8 cellular contexts compared by ENCODE assay signal in genomic region chr16:17365591-17366298, GRCh38.
A peak's percentile ranks its signal among the peaks of the same experiment; 100 is the strongest.
DNase-seq lines count a peak whose midpoint lies in the region; ATAC-seq and TF ChIP-seq lines count a peak whose summit lies in the region.
"Had no signal": no experiment of that assay in that cellular context is flagged by ENCODE, and none has a peak within 500 bp of the region (broad histone marks: within the 10 kb centered on the region; RNA-seq: fewer than 3 reads in every experiment).

No MANE protein-coding gene starts in this region.

- no peaks in the 10 kb centered on the region for H3K27me3 Mint-ChIP-seq in CD4-positive, alpha-beta T cell
- H3K27me3 Mint-ChIP-seq in natural killer cell (ENCODE audit: low read depth in 2 of 2) = no peaks in the 10 kb centered on the region

- peak overlapping the region; percentile 23 for H3K4me3 Mint-ChIP-seq in CD4-positive, alpha-beta T cell
- H3K4me3 Mint-ChIP-seq in natural killer cell = peak overlapping the region; percentile 61

- ATAC-seq in CD4-positive, alpha-beta T cell (ENCODE audit: poor library complexity) = no peak
- no peak for ATAC-seq in body of pancreas
- no peak for ATAC-seq in natural killer cell

- H3K9me3 Mint-ChIP-seq in CD4-positive, alpha-beta T cell = no peaks in the 10 kb centered on the region
- no peaks in the 10 kb centered on the region for H3K9me3 Mint-ChIP-seq in natural killer cell

- H3K27me3 ChIP-seq in CD4-positive, alpha-beta T cell (ENCODE audit: control insufficient read depth, insufficient read depth, low read length) = no peaks in the 10 kb centered on the region
- H3K27me3 ChIP-seq in body of pancreas = no peaks in the 10 kb centered on the region
- H3K27me3 ChIP-seq: brain microvascular endothelial cell had no signal

- peak overlapping the region; percentile 68 for H3K27ac ChIP-seq in CD4-positive, alpha-beta T cell (ENCODE audit: low read depth, low read length)
- H3K27ac ChIP-seq in body of pancreas = peak overlapping the region in 3 of 4 donors; percentile 29 to 67 (median 61)
- H3K27ac ChIP-seq: brain microvascular endothelial cell had no signal

- TF ChIP-seq POLR2A in body of pancreas (IDR thresholded peaks at IDR 0.05) = no peak

- no peaks in the 10 kb centered on the region for H3K36me3 ChIP-seq in body of pancreas (replicated peaks in 1 of 2; ENCODE audit: insufficient read depth in 1 of 2, low read depth in 2 of 2)
- H3K36me3 ChIP-seq: brain microvascular endothelial cell had no signal

- H3K4me1 ChIP-seq in body of pancreas = peaks cover 40% of the 10 kb centered on the region

- peak overlapping the region; percentile 93 for H3K27ac Mint-ChIP-seq in CD4-positive, alpha-beta T cell
- H3K27ac Mint-ChIP-seq in natural killer cell = peak overlapping the region; percentile 96 to 99

- 65% methylated on average over 3 of the region's 3 CpGs for WGBS in body of pancreas, 2 donors

- POLR2A ChIA-PET in CD4-positive, alpha-beta T cell (lab: Charles Lee) = interaction anchor here (1.0 to 1.3 kb wide), 2 partner anchors 15 to 31 kb away, joined by 3 to 4 read pairs; no protein-coding TSS in a partner anchor

- no peaks in the 10 kb centered on the region for H3K9me3 ChIP-seq in CD4-positive, alpha-beta T cell (ENCODE audit: control insufficient read depth, low read length)
- no peaks in the 10 kb centered on the region for H3K9me3 ChIP-seq in body of pancreas

- no peak for TF ChIP-seq CTCF in CD4-positive, alpha-beta T cell (IDR thresholded peaks at IDR 0.05)
- no peak for TF ChIP-seq CTCF in body of pancreas (IDR thresholded peaks at IDR 0.05)
- no peak for TF ChIP-seq CTCF in natural killer cell (IDR thresholded peaks at IDR 0.05)

- H3K36me3 Mint-ChIP-seq in CD4-positive, alpha-beta T cell (ENCODE audit: low read depth) = peaks cover 4% of the 10 kb centered on the region
- no peaks in the 10 kb centered on the region for H3K36me3 Mint-ChIP-seq in natural killer cell

- intact Hi-C loops in CD4-positive, alpha-beta T cell (cut with DNase I, micrococcal nuclease) = no loop called here
- intact Hi-C loops in body of pancreas (cut with DNase I) (no loop called here), natural killer cell (cut with micrococcal nuclease) (loop anchor here (5.0 kb wide), 1 partner anchor 102 kb away; no protein-coding TSS in a partner anchor)

- CTCF ChIA-PET in CD4-positive, alpha-beta T cell (lab: Charles Lee) = interaction anchor here (0.7 kb wide), 1 partner anchor 1436 kb away, joined by 3 read pairs; the partner anchor contains the start of gene ARL6IP1

- H3K4me3 ChIP-seq in body of pancreas = no peak overlapping the region

- H3K4me1 Mint-ChIP-seq in CD4-positive, alpha-beta T cell (ENCODE audit: low read depth) = peaks cover 99% of the 10 kb centered on the region
- H3K4me1 Mint-ChIP-seq in natural killer cell = peaks cover 89% of the 10 kb centered on the region in 2 donors

- no peak for DNase-seq in CD4-positive, alpha-beta T cell
- peak; percentile 36 for DNase-seq in M059J (ENCODE audit: low read depth)
- no peak for DNase-seq in body of pancreas
- DNase-seq in natural killer cell = no peak
- DNase-seq in dedifferentiated amniotic fluid mesenchymal stem cell (ENCODE audit: extremely low spot score) = no peak
- DNase-seq in A172 (ENCODE audit: low spot score) = no peak
- DNase-seq in NCI-H1694 treated with DMSO at 0.1 percent for 48 hours (lab: John Stamatoyannopoulos, UW) = no peak
- DNase-seq: brain microvascular endothelial cell had no signal
